8 cellular contexts compared by ENCODE assay signal in the genomic region with DNA sequence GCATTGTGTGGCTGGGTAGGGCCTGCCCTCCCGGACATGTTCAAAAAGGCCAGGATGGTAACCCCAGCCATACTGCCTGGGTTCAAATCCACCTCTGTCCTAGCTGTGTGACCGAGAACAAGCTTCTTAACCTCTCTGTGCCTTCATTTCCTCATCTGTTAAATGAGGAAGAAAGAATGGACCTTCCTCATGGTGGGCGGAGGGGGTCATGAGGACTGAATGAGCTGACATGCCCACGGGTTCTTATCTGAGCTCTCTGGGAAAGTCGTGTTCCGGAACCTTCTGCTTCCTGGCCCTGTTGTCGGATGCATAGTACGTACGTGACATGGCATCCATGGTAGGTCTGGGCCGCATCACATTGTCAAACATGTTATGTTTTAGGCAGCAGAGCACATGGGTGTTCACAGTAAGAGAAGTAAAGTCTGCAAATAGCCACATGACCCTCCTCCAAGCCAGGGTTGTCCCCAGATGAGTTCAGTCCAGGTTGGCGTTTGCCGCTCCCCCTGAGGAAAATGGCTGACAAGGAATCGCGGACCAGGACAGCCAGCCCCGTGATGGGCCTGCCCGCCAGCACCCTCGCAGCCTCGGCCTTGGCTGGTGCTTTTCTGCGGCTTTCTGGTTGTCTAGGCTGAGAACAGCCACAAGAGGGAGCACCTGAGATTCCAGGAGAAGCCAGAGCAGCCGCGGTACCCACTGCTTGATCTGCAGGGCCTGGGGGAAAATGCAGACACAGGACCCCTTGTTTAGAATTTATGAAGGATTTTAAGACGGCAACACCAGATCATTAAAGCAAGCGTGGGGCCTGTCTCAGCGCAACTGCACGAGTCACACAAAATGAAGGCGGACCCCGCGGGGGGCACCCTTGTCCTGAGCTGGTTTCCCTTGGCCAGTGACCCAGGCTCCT. TPM values are rescaled to one million over a fixed set of nuclear protein-coding genes. Genes with fewer than 3 reads are reported as not detected.
DNase-seq lines count a peak whose midpoint lies in the region; ATAC-seq, FAIRE-seq and TF ChIP-seq lines count a peak whose summit lies in the region.

No MANE protein-coding gene starts in this region.

- CTCF ChIA-PET in HepG2 (lab: Yijun Ruan, JAX; ENCODE audit: low intra/inter-chr PET ratio, low total read pairs) = interaction anchor here (0.9 to 2.0 kb wide), 3 partner anchors 29 to 113 kb away, joined by 4 to 18 read pairs (median 7); a partner anchor contains a TSS

- 28% methylated on average over 15 of the region's 28 CpGs for WGBS in HepG2 (ENCODE audit: low lambda C conversion rate)

- no peaks in the 10 kb centered on the region for H3K9me3 ChIP-seq in HepG2 (ENCODE audit: low read length)

- H4K20me1 ChIP-seq in HepG2 (ENCODE audit: insufficient read depth, low read length) = no peaks in the 10 kb centered on the region

- H3K9ac ChIP-seq in HepG2 (ENCODE audit: insufficient read depth, low read depth, low read length) = no peak overlapping the region

- no peak for TF ChIP-seq POLR2A in HepG2 (IDR thresholded peaks at IDR 0.05; ENCODE audit: insufficient read depth in 1 of 2, low read depth in 2 of 2, low read length in 2 of 2)

- 0 out of 4 replicates have a peak, but pooled peaks of 1 of the 2 experiments have one; percentile 8 for TF ChIP-seq EP300 in HepG2 (IDR thresholded peaks at IDR 0.05; ENCODE audit: low read depth in 2 of 2, low read length in 2 of 2)
- no peak for TF ChIP-seq EP300 in HepG2 (CRISPR knock-in tag; IDR thresholded peaks at IDR 0.05; ENCODE audit: borderline replicate concordance)

- H3K4me1 ChIP-seq in HepG2 (ENCODE audit: insufficient read depth, low read length) = peaks cover 25% of the 10 kb centered on the region

- peak overlapping the region; percentile 60 for H3K4me2 ChIP-seq in HepG2 (ENCODE audit: low read depth, low read length)

- DNase-seq in AG09319 (ENCODE audit: extremely low read depth, low read depth) (peak; percentile 37), H7 (peak; percentile 97), NCI-H526 treated with DMSO at 0.1 percent for 48 hours (lab: John Stamatoyannopoulos, UW) (peak; percentile 63), coronary artery (ENCODE audit: low spot score) (peak; percentile 82), HepG2 (ENCODE audit: low spot score) (peak; percentile 77)
- peak; percentile 69 for DNase-seq in activated CD4-positive, alpha-beta T cell treated with anti-CD3 and anti-CD28 coated beads, Interleukin-2, amount 50 U/mL, for 1 hour
- DNase-seq in stimulated activated CD4-positive, alpha-beta T cell treated with anti-CD3 and anti-CD28 coated beads, Interleukin-4, amount 100 ng/mL, for 4 hours = peak; percentile 58 to 67

- TF ChIP-seq RAD21 in HepG2 (CRISPR knock-in tag; IDR thresholded peaks at IDR 0.05) = peak; percentile 91

- no peak overlapping the region for H3K27ac ChIP-seq in coronary artery
- no peak overlapping the region for H3K27ac ChIP-seq in HepG2 (ENCODE audit: extremely low read length, insufficient read depth, low read length)

- no peak overlapping the region for H2AFZ ChIP-seq in HepG2 (ENCODE audit: low read length)

- H3K27me3 ChIP-seq in H7 (ENCODE audit: control insufficient read depth, insufficient read depth, low read length) (peaks cover 12% of the 10 kb centered on the region), HepG2 (ENCODE audit: control insufficient read depth in 1 of 2, insufficient read depth in 2 of 2, low read length in 2 of 2) (peaks cover 4 to 22% of the 10 kb centered on the region in 2 experiments; a peak in 4 of 5 replicates)

- no TSS peak for BruUV-seq in HepG2 (replicated peaks; lab: Mats Ljungman, UMichigan)

- TF ChIP-seq CTCF in AG09319 (IDR thresholded peaks at IDR 0.05; ENCODE audit: low read depth, low read length) (peak; percentile 92), coronary artery (IDR thresholded peaks at IDR 0.05) (peak; percentile 81), HepG2 (CRISPR knock-in tag; IDR thresholded peaks at IDR 0.05) (peak; percentile 94)

- POLR2A ChIA-PET in HepG2 (lab: Yijun Ruan, JAX) = interaction anchor here (0.5 to 1.0 kb wide), 4 partner anchors 37 to 94 kb away, joined by 3 to 5 read pairs (median 4); no protein-coding TSS in a partner anchor

- intact Hi-C loops in HepG2 (cut with micrococcal nuclease; ENCODE audit: unreplicated experiment) = loop anchor here (1.0 to 5.0 kb wide), 3 partner anchors 37 to 109 kb away; no protein-coding TSS in a partner anchor

- peak; percentile 63 for FAIRE-seq in HepG2 (lab: Jason Lieb, UNC)

- H3K36me3 ChIP-seq in H7 (replicated peaks; ENCODE audit: control insufficient read depth, insufficient read depth, low read length) = no peaks in the 10 kb centered on the region
- no peaks in the 10 kb centered on the region for H3K36me3 ChIP-seq in HepG2 (replicated peaks in 1 of 2; ENCODE audit: control insufficient read depth in 1 of 2, insufficient read depth in 2 of 2, low read length in 2 of 2)

- in situ Hi-C loops in HepG2 (cut with HindIII; ENCODE audit: extremely low pct_ligation_motif_present, low pct_unique_long_range_greater_than_20kb) = loop anchor here (10.0 kb wide), 2 partner anchors 110 to 160 kb away; a partner anchor contains a TSS

- peak; percentile 75 for ATAC-seq in HepG2
- no peak for ATAC-seq in GM18498 (IDR thresholded peaks at IDR 0.05; ENCODE audit: unreplicated experiment)

- H3K4me3 ChIP-seq in H7 (ENCODE audit: insufficient read depth, low read depth, low read length) (no peak overlapping the region), coronary artery (peak overlapping the region; percentile 11), HepG2 (replicated peaks in 1 of 3; ENCODE audit: insufficient read depth in 1 of 3, low read depth in 2 of 3, low read length in 3 of 3) (no peak overlapping the region; a peak in 1 of 6 replicates)

- H3K79me2 ChIP-seq in HepG2 (ENCODE audit: insufficient read depth, low read length) = no peaks in the 10 kb centered on the region

RNA-seq across cellular contexts. Expression of a gene that starts 2.4 kb away (rescaled TPM):
- 0.15 TPM in 1 of 2 replicates, not detected in the other for total RNA-seq in H7 (2014; rRNA removed; shearing (Covaris generic))
- not detected in 2 replicates for total RNA-seq in HepG2 (2016; rRNA removed; fragmentation: Illumina TruSeq; extraction: Trizol)
- not detected in 2 replicates for total RNA-seq in HepG2 (2016; cell fraction: cytosol; rRNA removed; fragmentation: Illumina TruSeq; extraction: Trizol; ENCODE audit: low read depth)
- not detected in 2 replicates for total RNA-seq in HepG2 (2016; cell fraction: insoluble cytoplasmic fraction; rRNA removed; fragmentation: Illumina TruSeq; extraction: Trizol)
- not detected in 2 replicates for total RNA-seq in HepG2 (2016; cell fraction: membrane; rRNA removed; fragmentation: Illumina TruSeq; extraction: Trizol)
- total RNA-seq in HepG2 (2016; cell fraction: nucleus; rRNA removed; fragmentation: Illumina TruSeq; extraction: Trizol) = not detected in 2 replicates
- 0.03 and 0.05 TPM in 2 replicates for polyA plus RNA-seq in HepG2 (2011; rRNA removed)
- polyA plus RNA-seq in HepG2 (2011; cell fraction: cytosol; rRNA removed) = not detected in 2 replicates
- 0.27 and 0.42 TPM in 2 replicates for polyA plus RNA-seq in HepG2 (2011; cell fraction: nucleus; rRNA removed)
- polyA plus RNA-seq in HepG2 (2012) = 0.12 TPM in 1 of 2 replicates, not detected in the other
- not detected in 2 replicates for polyA plus RNA-seq in HepG2 (2016; cell fraction: cytosol; fragmentation: Illumina TruSeq; extraction: Trizol; ENCODE audit: low read depth)
- not detected in 2 replicates for polyA plus RNA-seq in HepG2 (2016; cell fraction: insoluble cytoplasmic fraction; fragmentation: Illumina TruSeq; extraction: Trizol; ENCODE audit: low read depth)
- polyA plus RNA-seq in HepG2 (2016; cell fraction: membrane; fragmentation: Illumina TruSeq; extraction: Trizol; ENCODE audit: low read depth) = not detected in 2 replicates
- polyA plus RNA-seq in HepG2 (2016; cell fraction: nucleus; fragmentation: Illumina TruSeq; extraction: Trizol; ENCODE audit: insufficient read depth, low read depth) = not detected in 2 replicates
- polyA minus RNA-seq in HepG2 (2011; rRNA and poly(A)+ RNA removed; ENCODE audit: low replicate concordance) = not detected in 2 replicates
- not detected in 2 replicates for polyA minus RNA-seq in HepG2 (2011; cell fraction: cytosol; rRNA and poly(A)+ RNA removed)
- not detected in 2 replicates for polyA minus RNA-seq in HepG2 (2011; cell fraction: nucleus; rRNA and poly(A)+ RNA removed)

RNA-seq across cellular contexts. Expression of a gene that starts 20.6 kb away (rescaled TPM):
- total RNA-seq in H7 (2014; rRNA removed; shearing (Covaris generic)) = 0.78 and 1.8 TPM in 2 replicates
- 0.07 TPM in 1 of 2 replicates, not detected in the other for total RNA-seq in HepG2 (2016; rRNA removed; fragmentation: Illumina TruSeq; extraction: Trizol)
- total RNA-seq in HepG2 (2016; cell fraction: cytosol; rRNA removed; fragmentation: Illumina TruSeq; extraction: Trizol; ENCODE audit: low read depth) = 1.1 TPM in 1 of 2 replicates, not detected in the other
- total RNA-seq in HepG2 (2016; cell fraction: insoluble cytoplasmic fraction; rRNA removed; fragmentation: Illumina TruSeq; extraction: Trizol) = 0.19 and 0.39 TPM in 2 replicates
- 0.10 and 0.12 TPM in 2 replicates for total RNA-seq in HepG2 (2016; cell fraction: membrane; rRNA removed; fragmentation: Illumina TruSeq; extraction: Trizol)
- 0.16 TPM in 1 of 2 replicates, not detected in the other for total RNA-seq in HepG2 (2016; cell fraction: nucleus; rRNA removed; fragmentation: Illumina TruSeq; extraction: Trizol)
- polyA plus RNA-seq in HepG2 (2011; rRNA removed) = 0.10 TPM in 1 of 2 replicates, not detected in the other
- polyA plus RNA-seq in HepG2 (2011; cell fraction: cytosol; rRNA removed) = not detected in 2 replicates
- polyA plus RNA-seq in HepG2 (2011; cell fraction: nucleus; rRNA removed) = 0.21 TPM in 1 of 2 replicates, not detected in the other
- 0.19 and 0.32 TPM in 2 replicates for polyA plus RNA-seq in HepG2 (2012)
- polyA plus RNA-seq in HepG2 (2016; cell fraction: cytosol; fragmentation: Illumina TruSeq; extraction: Trizol; ENCODE audit: low read depth) = 0.03 TPM in 1 of 2 replicates, not detected in the other
- not detected in 2 replicates for polyA plus RNA-seq in HepG2 (2016; cell fraction: insoluble cytoplasmic fraction; fragmentation: Illumina TruSeq; extraction: Trizol; ENCODE audit: low read depth)
- polyA plus RNA-seq in HepG2 (2016; cell fraction: membrane; fragmentation: Illumina TruSeq; extraction: Trizol; ENCODE audit: low read depth) = not detected in 2 replicates
- 0.15 TPM in 1 of 2 replicates, not detected in the other for polyA plus RNA-seq in HepG2 (2016; cell fraction: nucleus; fragmentation: Illumina TruSeq; extraction: Trizol; ENCODE audit: insufficient read depth, low read depth)
- polyA minus RNA-seq in HepG2 (2011; rRNA and poly(A)+ RNA removed; ENCODE audit: low replicate concordance) = not detected in 2 replicates
- polyA minus RNA-seq in HepG2 (2011; cell fraction: cytosol; rRNA and poly(A)+ RNA removed) = not detected in 2 replicates
- polyA minus RNA-seq in HepG2 (2011; cell fraction: nucleus; rRNA and poly(A)+ RNA removed) = not detected in 2 replicates

RNA-seq across cellular contexts. Expression of a gene that starts 29.2 kb away (rescaled TPM):
- total RNA-seq in H7 (2014; rRNA removed; shearing (Covaris generic)) = 10.8 and 24.0 TPM in 2 replicates
- total RNA-seq in HepG2 (2016; rRNA removed; fragmentation: Illumina TruSeq; extraction: Trizol) = 0.24 and 0.58 TPM in 2 replicates
- 0.79 and 0.91 TPM in 2 replicates for total RNA-seq in HepG2 (2016; cell fraction: cytosol; rRNA removed; fragmentation: Illumina TruSeq; extraction: Trizol; ENCODE audit: low read depth)
- 0.48 TPM in 1 of 2 replicates, not detected in the other for total RNA-seq in HepG2 (2016; cell fraction: insoluble cytoplasmic fraction; rRNA removed; fragmentation: Illumina TruSeq; extraction: Trizol)
- 0.38 and 0.62 TPM in 2 replicates for total RNA-seq in HepG2 (2016; cell fraction: membrane; rRNA removed; fragmentation: Illumina TruSeq; extraction: Trizol)
- total RNA-seq in HepG2 (2016; cell fraction: nucleus; rRNA removed; fragmentation: Illumina TruSeq; extraction: Trizol) = not detected in 2 replicates
- polyA plus RNA-seq in HepG2 (2011; rRNA removed) = 0.41 and 1.4 TPM in 2 replicates
- 0.36 and 0.54 TPM in 2 replicates for polyA plus RNA-seq in HepG2 (2011; cell fraction: cytosol; rRNA removed)
- 0.45 and 0.48 TPM in 2 replicates for polyA plus RNA-seq in HepG2 (2011; cell fraction: nucleus; rRNA removed)
- 1.5 and 2.9 TPM in 2 replicates for polyA plus RNA-seq in HepG2 (2012)
- 0.82 and 1.7 TPM in 2 replicates for polyA plus RNA-seq in HepG2 (2016; cell fraction: cytosol; fragmentation: Illumina TruSeq; extraction: Trizol; ENCODE audit: low read depth)
- polyA plus RNA-seq in HepG2 (2016; cell fraction: insoluble cytoplasmic fraction; fragmentation: Illumina TruSeq; extraction: Trizol; ENCODE audit: low read depth) = 0.37 and 0.38 TPM in 2 replicates
- 0.62 and 2.1 TPM in 2 replicates for polyA plus RNA-seq in HepG2 (2016; cell fraction: membrane; fragmentation: Illumina TruSeq; extraction: Trizol; ENCODE audit: low read depth)
- 0.72 and 1.3 TPM in 2 replicates for polyA plus RNA-seq in HepG2 (2016; cell fraction: nucleus; fragmentation: Illumina TruSeq; extraction: Trizol; ENCODE audit: insufficient read depth, low read depth)
- polyA minus RNA-seq in HepG2 (2011; rRNA and poly(A)+ RNA removed; ENCODE audit: low replicate concordance) = 0.08 and 3.7 TPM in 2 replicates
- polyA minus RNA-seq in HepG2 (2011; cell fraction: cytosol; rRNA and poly(A)+ RNA removed) = not detected in 2 replicates
- not detected in 2 replicates for polyA minus RNA-seq in HepG2 (2011; cell fraction: nucleus; rRNA and poly(A)+ RNA removed)

RNA-seq across cellular contexts. Expression of a gene that starts 38.0 kb away (rescaled TPM):
- total RNA-seq in H7 (2014; rRNA removed; shearing (Covaris generic)) = 11.2 and 18.2 TPM in 2 replicates
- 5.5 and 5.8 TPM in 2 replicates for total RNA-seq in HepG2 (2016; rRNA removed; fragmentation: Illumina TruSeq; extraction: Trizol)
- 2.6 and 4.6 TPM in 2 replicates for total RNA-seq in HepG2 (2016; cell fraction: cytosol; rRNA removed; fragmentation: Illumina TruSeq; extraction: Trizol; ENCODE audit: low read depth)
- total RNA-seq in HepG2 (2016; cell fraction: insoluble cytoplasmic fraction; rRNA removed; fragmentation: Illumina TruSeq; extraction: Trizol) = 2.5 and 6.3 TPM in 2 replicates
- total RNA-seq in HepG2 (2016; cell fraction: membrane; rRNA removed; fragmentation: Illumina TruSeq; extraction: Trizol) = 6.0 TPM in 2 replicates
- total RNA-seq in HepG2 (2016; cell fraction: nucleus; rRNA removed; fragmentation: Illumina TruSeq; extraction: Trizol) = 2.5 and 2.9 TPM in 2 replicates
- polyA plus RNA-seq in HepG2 (2011; rRNA removed) = 1.7 and 2.1 TPM in 2 replicates
- 2.1 and 2.5 TPM in 2 replicates for polyA plus RNA-seq in HepG2 (2011; cell fraction: cytosol; rRNA removed)
- 2.7 and 3.2 TPM in 2 replicates for polyA plus RNA-seq in HepG2 (2011; cell fraction: nucleus; rRNA removed)
- 3.6 and 3.7 TPM in 2 replicates for polyA plus RNA-seq in HepG2 (2012)
- 2.3 and 2.6 TPM in 2 replicates for polyA plus RNA-seq in HepG2 (2016; cell fraction: cytosol; fragmentation: Illumina TruSeq; extraction: Trizol; ENCODE audit: low read depth)
- polyA plus RNA-seq in HepG2 (2016; cell fraction: insoluble cytoplasmic fraction; fragmentation: Illumina TruSeq; extraction: Trizol; ENCODE audit: low read depth) = 5.2 and 5.4 TPM in 2 replicates
- polyA plus RNA-seq in HepG2 (2016; cell fraction: membrane; fragmentation: Illumina TruSeq; extraction: Trizol; ENCODE audit: low read depth) = 2.9 and 5.4 TPM in 2 replicates
- 5.1 and 6.2 TPM in 2 replicates for polyA plus RNA-seq in HepG2 (2016; cell fraction: nucleus; fragmentation: Illumina TruSeq; extraction: Trizol; ENCODE audit: insufficient read depth, low read depth)
- 2.0 and 5.8 TPM in 2 replicates for polyA minus RNA-seq in HepG2 (2011; rRNA and poly(A)+ RNA removed; ENCODE audit: low replicate concordance)
- 2.3 and 2.7 TPM in 2 replicates for polyA minus RNA-seq in HepG2 (2011; cell fraction: cytosol; rRNA and poly(A)+ RNA removed)
- 1.5 and 3.0 TPM in 2 replicates for polyA minus RNA-seq in HepG2 (2011; cell fraction: nucleus; rRNA and poly(A)+ RNA removed)

RNA-seq across cellular contexts. Expression of a gene that starts 44.4 kb away (rescaled TPM):
- 1.7 and 2.4 TPM in 2 replicates for total RNA-seq in H7 (2014; rRNA removed; shearing (Covaris generic))
- 2.0 and 2.2 TPM in 2 replicates for total RNA-seq in HepG2 (2016; rRNA removed; fragmentation: Illumina TruSeq; extraction: Trizol)
- total RNA-seq in HepG2 (2016; cell fraction: cytosol; rRNA removed; fragmentation: Illumina TruSeq; extraction: Trizol; ENCODE audit: low read depth) = 2.4 and 2.6 TPM in 2 replicates
- total RNA-seq in HepG2 (2016; cell fraction: insoluble cytoplasmic fraction; rRNA removed; fragmentation: Illumina TruSeq; extraction: Trizol) = 1.4 and 2.1 TPM in 2 replicates
- total RNA-seq in HepG2 (2016; cell fraction: membrane; rRNA removed; fragmentation: Illumina TruSeq; extraction: Trizol) = 2.7 and 3.4 TPM in 2 replicates
- 2.1 and 2.5 TPM in 2 replicates for total RNA-seq in HepG2 (2016; cell fraction: nucleus; rRNA removed; fragmentation: Illumina TruSeq; extraction: Trizol)
- 2.4 and 2.7 TPM in 2 replicates for polyA plus RNA-seq in HepG2 (2011; rRNA removed)
- polyA plus RNA-seq in HepG2 (2011; cell fraction: cytosol; rRNA removed) = 1.4 and 1.7 TPM in 2 replicates
- 7.2 and 7.7 TPM in 2 replicates for polyA plus RNA-seq in HepG2 (2011; cell fraction: nucleus; rRNA removed)
- 3.9 and 5.7 TPM in 2 replicates for polyA plus RNA-seq in HepG2 (2012)
- 2.3 and 3.3 TPM in 2 replicates for polyA plus RNA-seq in HepG2 (2016; cell fraction: cytosol; fragmentation: Illumina TruSeq; extraction: Trizol; ENCODE audit: low read depth)
- polyA plus RNA-seq in HepG2 (2016; cell fraction: insoluble cytoplasmic fraction; fragmentation: Illumina TruSeq; extraction: Trizol; ENCODE audit: low read depth) = 3.3 and 5.0 TPM in 2 replicates
- 3.1 and 3.8 TPM in 2 replicates for polyA plus RNA-seq in HepG2 (2016; cell fraction: membrane; fragmentation: Illumina TruSeq; extraction: Trizol; ENCODE audit: low read depth)
- 8.7 and 10.3 TPM in 2 replicates for polyA plus RNA-seq in HepG2 (2016; cell fraction: nucleus; fragmentation: Illumina TruSeq; extraction: Trizol; ENCODE audit: insufficient read depth, low read depth)
- polyA minus RNA-seq in HepG2 (2011; rRNA and poly(A)+ RNA removed; ENCODE audit: low replicate concordance) = 1.3 and 3.6 TPM in 2 replicates
- polyA minus RNA-seq in HepG2 (2011; cell fraction: cytosol; rRNA and poly(A)+ RNA removed) = 2.6 and 4.8 TPM in 2 replicates
- 1.9 and 2.2 TPM in 2 replicates for polyA minus RNA-seq in HepG2 (2011; cell fraction: nucleus; rRNA and poly(A)+ RNA removed)

Comparison
In these comparisons a context has a peak if more than half of its experiments do, and no peak if none do; other contexts are left out.
1. DNase-seq: peak in every context shown above with its lines; median percentile 97 in H7; 82 in coronary artery; 77 in HepG2; 69 in activated CD4-positive, alpha-beta T cell treated with anti-CD3 and anti-CD28 coated beads, Interleukin-2, amount 50 U/mL, for 1 hour; 63 in NCI-H526 treated with DMSO at 0.1 percent for 48 hours; 62 in stimulated activated CD4-positive, alpha-beta T cell treated with anti-CD3 and anti-CD28 coated beads, Interleukin-4, amount 100 ng/mL, for 4 hours; 37 in AG09319.